1 cellular context compared by ENCODE assay signal in the genomic region with DNA sequence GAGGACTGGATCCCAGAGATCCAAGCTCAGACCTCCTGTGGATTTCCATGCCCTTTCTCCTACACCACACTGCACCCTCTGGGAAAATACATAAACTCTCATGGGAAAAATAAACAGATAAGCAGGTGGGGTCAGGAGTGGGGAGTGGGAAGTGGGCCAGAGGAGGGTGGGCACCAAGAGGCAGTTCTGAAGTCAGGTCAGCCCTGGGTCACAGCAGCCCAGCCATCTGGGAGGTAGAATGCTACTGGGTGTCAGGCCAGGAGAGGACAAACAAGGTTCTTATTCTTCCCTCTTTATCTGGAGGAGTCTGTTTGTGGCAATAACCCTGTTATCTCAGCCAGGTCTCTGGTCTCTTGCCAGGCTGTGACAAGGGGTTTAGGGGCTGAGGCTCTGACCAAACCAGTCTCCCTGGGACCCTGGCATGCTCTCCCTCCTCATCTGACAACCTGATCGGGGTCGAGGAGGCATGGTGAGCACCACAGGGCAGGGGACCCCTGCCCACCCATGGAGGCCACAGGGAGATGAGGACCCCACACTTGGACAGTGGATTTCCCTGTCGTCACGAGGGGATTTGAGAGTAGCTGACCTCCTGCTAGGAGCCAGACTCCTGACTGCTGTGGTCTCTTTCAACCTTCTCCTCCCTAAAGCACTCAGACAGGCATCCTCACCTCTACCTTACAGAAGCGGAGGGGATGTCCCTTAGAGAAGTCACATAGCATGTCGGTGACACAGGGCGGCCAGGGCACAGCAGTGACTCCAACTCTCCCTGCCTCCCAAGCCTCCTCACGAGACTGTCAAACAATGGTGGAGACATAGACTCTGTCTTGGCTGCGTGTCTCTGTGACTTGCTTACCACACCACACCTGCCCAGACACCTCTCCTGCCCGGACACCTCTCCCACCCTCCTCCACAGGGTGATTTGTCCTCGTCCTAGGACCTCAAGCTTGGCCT.
TF ChIP-seq lines count a peak whose summit lies in the region.

No MANE protein-coding gene starts in this region.

TF ChIP-seq in IMR-90, 13 proteins besides CTCF, POLR2A, EP300 and RAD21:
- TF ChIP-seq RFX5 (IDR thresholded peaks at IDR 0.05; ENCODE audit: low read depth, low read length), result no peak
- TF ChIP-seq MAFK (IDR thresholded peaks at IDR 0.05; ENCODE audit: low read depth, low read length), result no peak
- TF ChIP-seq, protein P1, sequence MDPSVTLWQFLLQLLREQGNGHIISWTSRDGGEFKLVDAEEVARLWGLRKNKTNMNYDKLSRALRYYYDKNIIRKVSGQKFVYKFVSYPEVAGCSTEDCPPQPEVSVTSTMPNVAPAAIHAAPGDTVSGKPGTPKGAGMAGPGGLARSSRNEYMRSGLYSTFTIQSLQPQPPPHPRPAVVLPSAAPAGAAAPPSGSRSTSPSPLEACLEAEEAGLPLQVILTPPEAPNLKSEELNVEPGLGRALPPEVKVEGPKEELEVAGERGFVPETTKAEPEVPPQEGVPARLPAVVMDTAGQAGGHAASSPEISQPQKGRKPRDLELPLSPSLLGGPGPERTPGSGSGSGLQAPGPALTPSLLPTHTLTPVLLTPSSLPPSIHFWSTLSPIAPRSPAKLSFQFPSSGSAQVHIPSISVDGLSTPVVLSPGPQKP (IDR thresholded peaks at IDR 0.05; ENCODE audit: borderline replicate concordance, low read depth, low read length), result no peak
- no peak for TF ChIP-seq NFE2L2 (IDR thresholded peaks at IDR 0.05; ENCODE audit: low read depth, low read length)
- TF ChIP-seq MXI1 (IDR thresholded peaks at IDR 0.05; ENCODE audit: borderline replicate concordance, low read depth, low read length), result no peak
- no peak for TF ChIP-seq BHLHE40 (IDR thresholded peaks at IDR 0.05; ENCODE audit: low read depth, low read length)
- TF ChIP-seq, protein P2, sequence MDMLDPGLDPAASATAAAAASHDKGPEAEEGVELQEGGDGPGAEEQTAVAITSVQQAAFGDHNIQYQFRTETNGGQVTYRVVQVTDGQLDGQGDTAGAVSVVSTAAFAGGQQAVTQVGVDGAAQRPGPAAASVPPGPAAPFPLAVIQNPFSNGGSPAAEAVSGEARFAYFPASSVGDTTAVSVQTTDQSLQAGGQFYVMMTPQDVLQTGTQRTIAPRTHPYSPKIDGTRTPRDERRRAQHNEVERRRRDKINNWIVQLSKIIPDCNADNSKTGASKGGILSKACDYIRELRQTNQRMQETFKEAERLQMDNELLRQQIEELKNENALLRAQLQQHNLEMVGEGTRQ (IDR thresholded peaks at IDR 0.05; ENCODE audit: low read depth, low read length), result no peak
- no peak for TF ChIP-seq FOS (IDR thresholded peaks at IDR 0.05; ENCODE audit: low read depth, low read length)
- TF ChIP-seq RCOR1 (IDR thresholded peaks at IDR 0.05; ENCODE audit: insufficient replicate concordance, low read length), result no peak
- no peak for TF ChIP-seq CEBPB (IDR thresholded peaks at IDR 0.05; ENCODE audit: low read depth, low read length)
- no peak for TF ChIP-seq SMC3 (IDR thresholded peaks at IDR 0.05; ENCODE audit: low read depth, low read length)
- no peak for TF ChIP-seq MAZ (IDR thresholded peaks at IDR 0.05; ENCODE audit: borderline replicate concordance, low read depth, low read length)
